Comparison of ENCODE assay signal across 8 cellular contexts in the genomic region with DNA sequence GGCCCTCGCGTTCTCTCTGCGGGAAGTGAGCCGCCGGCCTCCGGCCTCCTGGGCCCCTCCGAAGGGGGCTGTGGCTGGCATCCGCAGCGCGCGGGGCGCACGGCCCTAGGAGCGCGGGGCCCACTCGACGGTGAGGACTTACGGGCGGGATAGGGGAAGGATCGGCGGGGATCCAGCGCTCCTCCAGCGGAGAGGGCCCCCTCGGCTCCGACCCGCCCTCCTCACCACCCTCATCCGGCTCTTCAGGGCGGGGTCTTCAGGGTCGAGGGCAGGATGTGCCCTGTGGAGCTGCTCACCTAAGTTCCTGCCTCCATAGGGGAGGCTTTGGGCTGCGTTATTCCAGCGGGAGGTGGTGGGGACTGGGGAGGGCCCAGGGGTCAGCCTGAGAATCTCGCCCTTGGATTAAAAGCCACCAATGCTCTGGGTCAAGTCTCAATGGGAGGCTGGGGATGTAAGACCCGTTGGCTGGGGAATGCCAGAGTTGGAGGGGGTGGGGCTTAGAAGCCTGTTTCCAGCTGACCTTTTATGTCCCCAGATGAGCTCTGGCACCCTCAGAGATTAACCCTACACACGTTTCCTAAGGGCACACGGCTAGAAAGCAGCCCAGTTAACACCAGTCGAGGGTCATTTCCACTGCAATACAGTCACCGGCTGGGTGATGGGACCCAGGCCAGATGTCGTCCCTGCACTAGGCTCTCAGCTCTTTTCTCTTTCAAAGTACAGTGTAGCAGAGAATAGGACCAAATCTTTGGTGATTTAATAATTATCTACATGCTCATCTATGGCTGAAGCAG.
DNase-seq lines count a peak whose midpoint lies in the region; ATAC-seq lines count a peak whose summit lies in the region.

No MANE protein-coding gene starts in this region.

- peak overlapping the region; percentile 97 for H3K4me2 ChIP-seq in BLaER1

- H4K20me1 ChIP-seq in BLaER1: peaks cover 23% of the 10 kb centered on the region

- H3K27me3 Mint-ChIP-seq in central memory CD8-positive, alpha-beta T cell: peaks cover 22% of the 10 kb centered on the region

- H3K4me1 Mint-ChIP-seq in central memory CD8-positive, alpha-beta T cell: peaks cover 15% of the 10 kb centered on the region

- peaks cover 63% of the 10 kb centered on the region for H3K27me3 ChIP-seq in BLaER1
- H3K27me3 ChIP-seq in HUES48 (ENCODE audit: control insufficient read depth, insufficient read depth, low read length): peaks cover 95% of the 10 kb centered on the region
- peaks cover 36% of the 10 kb centered on the region for H3K27me3 ChIP-seq in mucosa of stomach (ENCODE audit: control insufficient read depth, insufficient read depth, low read length)

- H3K9ac ChIP-seq in BLaER1 (peak overlapping the region; percentile 36; the same call in 1 of the 2 replicates), HUES48 (ENCODE audit: low read depth, low read length) (0 out of 2 replicates have a peak overlapping the region, but pooled peaks have one; percentile 47), mucosa of stomach (ENCODE audit: low read length) (peak overlapping the region; percentile 80)

- H3K36me3 Mint-ChIP-seq in central memory CD8-positive, alpha-beta T cell (ENCODE audit: insufficient read depth): peaks cover 12% of the 10 kb centered on the region

- H3K27ac Mint-ChIP-seq in central memory CD8-positive, alpha-beta T cell (ENCODE audit: low read depth): no peak overlapping the region

- ATAC-seq in central memory CD8-positive, alpha-beta T cell (replicated peaks; ENCODE audit: extremely low read depth, poor library complexity, severe bottlenecking): no peak
- ATAC-seq in HG03460 (IDR thresholded peaks at IDR 0.05; ENCODE audit: unreplicated experiment) (no peak), HG03520 (IDR thresholded peaks at IDR 0.05; ENCODE audit: unreplicated experiment) (no peak)

- DNase-seq in central memory CD8-positive, alpha-beta T cell (ENCODE audit: low spot score in 2 of 2): no peak
- DNase-seq in NCI-H1048 (lab: John Stamatoyannopoulos, UW): no peak
- no peak for DNase-seq in NCI-H446 treated with DMSO at 0.1 percent for 48 hours (lab: John Stamatoyannopoulos, UW)

- H3K9me3 ChIP-seq in BLaER1: no peaks in the 10 kb centered on the region; the same call in 1 of the 2 replicates
- no peaks in the 10 kb centered on the region for H3K9me3 ChIP-seq in HUES48 (ENCODE audit: control insufficient read depth, insufficient read depth, low read length)
- H3K9me3 ChIP-seq in mucosa of stomach (ENCODE audit: control insufficient read depth, low read length): no peaks in the 10 kb centered on the region

- no peak overlapping the region for H3K27ac ChIP-seq in BLaER1
- H3K27ac ChIP-seq in HUES48 (ENCODE audit: low read depth, low read length): no peak overlapping the region

- H3K36me3 ChIP-seq in BLaER1: no peaks in the 10 kb centered on the region
- no peaks in the 10 kb centered on the region for H3K36me3 ChIP-seq in HUES48 (ENCODE audit: control insufficient read depth, insufficient read depth, low read length)
- no peaks in the 10 kb centered on the region for H3K36me3 ChIP-seq in mucosa of stomach (ENCODE audit: control insufficient read depth, insufficient read depth, low read length)

- peak overlapping the region; percentile 74 for H3K4me3 Mint-ChIP-seq in central memory CD8-positive, alpha-beta T cell

- H3K4me3 ChIP-seq in BLaER1 (peak overlapping the region; percentile 68), HUES48 (ENCODE audit: low read depth, low read length) (peak overlapping the region; percentile 71), mucosa of stomach (ENCODE audit: low read length) (peak overlapping the region; percentile 60)

- H3K4me1 ChIP-seq in BLaER1: peaks cover 48% of the 10 kb centered on the region
- H3K4me1 ChIP-seq in HUES48 (ENCODE audit: control insufficient read depth, insufficient read depth, low read length): peaks cover 9% of the 10 kb centered on the region
- peaks cover 40% of the 10 kb centered on the region for H3K4me1 ChIP-seq in mucosa of stomach (ENCODE audit: control insufficient read depth, insufficient read depth, low read length)

- H3K9me3 Mint-ChIP-seq in central memory CD8-positive, alpha-beta T cell: no peaks in the 10 kb centered on the region
